In genomic region chr5:80165430-80165829, GRCh38 we compare ENCODE assay signal across 26 cellular contexts.
DNase-seq lines count a peak whose midpoint lies in the region; ATAC-seq, FAIRE-seq and TF ChIP-seq lines count a peak whose summit lies in the region.
"Had no signal": no experiment of that assay in that cellular context is flagged by ENCODE, and none has a peak within 500 bp of the region (broad histone marks: within the 10 kb centered on the region; RNA-seq: fewer than 3 reads in every experiment).

No MANE protein-coding gene starts in this region.

- intact Hi-C loops in activated CD4-positive, alpha-beta memory T cell treated with anti-CD3 and anti-CD28 coated beads for 36 hours (cut with micrococcal nuclease): no loop called here

- H3K27me3 Mint-ChIP-seq in activated CD4-positive, alpha-beta memory T cell treated with anti-CD3 and anti-CD28 coated beads for 36 hours: no peaks in the 10 kb centered on the region
- H3K27me3 Mint-ChIP-seq in activated CD4-positive, alpha-beta memory T cell treated with anti-CD3 and anti-CD28 coated beads, Interleukin-2, amount 10 ng/mL, durations not matched to agents 7 days and 5 days: no peaks in the 10 kb centered on the region
- H3K27me3 Mint-ChIP-seq in T-helper 17 cell: no peaks in the 10 kb centered on the region
- no peaks in the 10 kb centered on the region for H3K27me3 Mint-ChIP-seq in nephron (ENCODE audit: low read depth)
- no peaks in the 10 kb centered on the region for H3K27me3 Mint-ChIP-seq in HFFc6 (ENCODE audit: insufficient read depth)
- H3K27me3 Mint-ChIP-seq: activated naive CD8-positive, alpha-beta T cell treated with anti-CD3 and anti-CD28 coated beads, Interleukin-2, amount 10 ng/mL, durations not matched to agents 7 days and 5 days; natural killer cell treated with Interleukin-12 subunit alpha and Interleukin-12 subunit beta and Interleukin-15 and Interleukin-18, amount 100 ng/mL, for 72 hours had no signal

- H3K4me3 Mint-ChIP-seq in activated CD4-positive, alpha-beta memory T cell treated with anti-CD3 and anti-CD28 coated beads for 36 hours: no peak overlapping the region
- H3K4me3 Mint-ChIP-seq in activated CD4-positive, alpha-beta memory T cell treated with anti-CD3 and anti-CD28 coated beads, Interleukin-2, amount 10 ng/mL, durations not matched to agents 7 days and 5 days: no peak overlapping the region
- H3K4me3 Mint-ChIP-seq in T-helper 17 cell (no peak overlapping the region), nephron (peak overlapping the region in 1 of 3 experiments; percentile 9), HFFc6 (no peak overlapping the region)
- H3K4me3 Mint-ChIP-seq: activated naive CD8-positive, alpha-beta T cell treated with anti-CD3 and anti-CD28 coated beads, Interleukin-2, amount 10 ng/mL, durations not matched to agents 7 days and 5 days; activated T-cell treated with anti-CD3 and anti-CD28 coated beads, Interleukin-2, amount 50 U/mL, for 72 hours; natural killer cell treated with Interleukin-12 subunit alpha and Interleukin-12 subunit beta and Interleukin-15 and Interleukin-18, amount 100 ng/mL, for 72 hours had no signal

- peaks cover 73% of the 10 kb centered on the region for H3K36me3 Mint-ChIP-seq in activated CD4-positive, alpha-beta memory T cell treated with anti-CD3 and anti-CD28 coated beads for 36 hours
- peaks cover 91% of the 10 kb centered on the region for H3K36me3 Mint-ChIP-seq in activated CD4-positive, alpha-beta memory T cell treated with anti-CD3 and anti-CD28 coated beads, Interleukin-2, amount 10 ng/mL, durations not matched to agents 7 days and 5 days (ENCODE audit: low read depth)
- H3K36me3 Mint-ChIP-seq in T-helper 17 cell (ENCODE audit: low read depth): peaks cover 27% of the 10 kb centered on the region
- peaks cover 66% of the 10 kb centered on the region for H3K36me3 Mint-ChIP-seq in nephron (ENCODE audit: low read depth)
- H3K36me3 Mint-ChIP-seq in HFFc6 (ENCODE audit: low read depth): peaks cover 34% of the 10 kb centered on the region

- CTCF ChIA-PET in activated CD4-positive, alpha-beta memory T cell treated with anti-CD3 and anti-CD28 coated beads for 36 hours (lab: Charles Lee): interaction anchor here (0.6 to 1.1 kb wide), 4 partner anchors 13 to 107 kb away, joined by 3 to 6 read pairs (median 4); no protein-coding TSS in a partner anchor
- CTCF ChIA-PET in activated CD4-positive, alpha-beta memory T cell treated with anti-CD3 and anti-CD28 coated beads, Interleukin-2, amount 10 ng/mL, durations not matched to agents 7 days and 5 days (lab: Charles Lee): interaction anchor here (1.0 to 2.0 kb wide), 2 partner anchors 39 to 73 kb away, joined by 3 to 4 read pairs; no protein-coding TSS in a partner anchor

- H3K4me1 Mint-ChIP-seq in activated CD4-positive, alpha-beta memory T cell treated with anti-CD3 and anti-CD28 coated beads for 36 hours (ENCODE audit: low read depth): peaks cover 60% of the 10 kb centered on the region
- peaks cover 11% of the 10 kb centered on the region for H3K4me1 Mint-ChIP-seq in activated CD4-positive, alpha-beta memory T cell treated with anti-CD3 and anti-CD28 coated beads, Interleukin-2, amount 10 ng/mL, durations not matched to agents 7 days and 5 days
- H3K4me1 Mint-ChIP-seq in T-helper 17 cell (peaks cover 30% of the 10 kb centered on the region), nephron (peaks cover 46% of the 10 kb centered on the region), HFFc6 (ENCODE audit: low read depth) (no peaks in the 10 kb centered on the region)

- POLR2A ChIA-PET in activated CD4-positive, alpha-beta memory T cell treated with anti-CD3 and anti-CD28 coated beads for 36 hours (lab: Charles Lee): no interaction called here
- POLR2A ChIA-PET in activated CD4-positive, alpha-beta memory T cell treated with anti-CD3 and anti-CD28 coated beads, Interleukin-2, amount 10 ng/mL, durations not matched to agents 7 days and 5 days (lab: Charles Lee): interaction anchor here (0.5 to 1.6 kb wide), 2 partner anchors 16 to 105 kb away, joined by 3 to 4 read pairs; no protein-coding TSS in a partner anchor

- H3K9me3 Mint-ChIP-seq in activated CD4-positive, alpha-beta memory T cell treated with anti-CD3 and anti-CD28 coated beads for 36 hours: no peaks in the 10 kb centered on the region
- H3K9me3 Mint-ChIP-seq in activated CD4-positive, alpha-beta memory T cell treated with anti-CD3 and anti-CD28 coated beads, Interleukin-2, amount 10 ng/mL, durations not matched to agents 7 days and 5 days: no peaks in the 10 kb centered on the region
- H3K9me3 Mint-ChIP-seq in nephron (peaks cover 18% of the 10 kb centered on the region), HFFc6 (no peaks in the 10 kb centered on the region)
- H3K9me3 Mint-ChIP-seq: activated T-cell treated with anti-CD3 and anti-CD28 coated beads, Interleukin-2, amount 50 U/mL, for 72 hours; natural killer cell treated with Interleukin-12 subunit alpha and Interleukin-12 subunit beta and Interleukin-15 and Interleukin-18, amount 100 ng/mL, for 72 hours had no signal

- peak; percentile 13 for FAIRE-seq in frontal cortex (lab: Jason Lieb, UNC)
- FAIRE-seq: A549, H1, TTC549 had no signal

- H3K9me3 ChIP-seq in T-helper 17 cell (ENCODE audit: control insufficient read depth, low read length, poor library complexity, severe bottlenecking): no peaks in the 10 kb centered on the region
- H3K9me3 ChIP-seq: A549, ovary, SJSA1, transverse colon had no signal

- H3K27ac Mint-ChIP-seq in activated CD4-positive, alpha-beta memory T cell treated with anti-CD3 and anti-CD28 coated beads for 36 hours: peak overlapping the region; percentile 49
- H3K27ac Mint-ChIP-seq in activated CD4-positive, alpha-beta memory T cell treated with anti-CD3 and anti-CD28 coated beads, Interleukin-2, amount 10 ng/mL, durations not matched to agents 7 days and 5 days: no peak overlapping the region
- peak overlapping the region; percentile 83 for H3K27ac Mint-ChIP-seq in T-helper 17 cell
- H3K27ac Mint-ChIP-seq in nephron: peak overlapping the region; percentile 88 to 94 (median 90)
- H3K27ac Mint-ChIP-seq in HFFc6: no peak overlapping the region
- H3K27ac Mint-ChIP-seq: natural killer cell treated with Interleukin-12 subunit alpha and Interleukin-12 subunit beta and Interleukin-15 and Interleukin-18, amount 100 ng/mL, for 72 hours had no signal

- no peak for TF ChIP-seq CTCF in nephron (IDR thresholded peaks at IDR 0.05; ENCODE audit: unreplicated experiment in 3 of 3)
- TF ChIP-seq CTCF in HFFc6 (IDR thresholded peaks at IDR 0.05): no peak

- no peak for DNase-seq in activated CD4-positive, alpha-beta memory T cell treated with anti-CD3 and anti-CD28 coated beads for 36 hours
- no peak for DNase-seq in activated CD4-positive, alpha-beta memory T cell treated with anti-CD3 and anti-CD28 coated beads, Interleukin-2, amount 10 ng/mL, durations not matched to agents 7 days and 5 days
- DNase-seq in T-helper 17 cell (no peak), frontal cortex (ENCODE audit: low spot score in 2 of 2) (no peak), HFFc6 (no peak)
- DNase-seq: activated CD4-positive, CD25-positive, alpha-beta regulatory T cell treated with anti-CD3 and anti-CD28 coated beads, Interleukin-2, amount 50 U/mL, for 72 hours; activated naive CD8-positive, alpha-beta T cell treated with anti-CD3 and anti-CD28 coated beads, Interleukin-2, amount 10 ng/mL, durations not matched to agents 7 days and 5 days; activated T-cell treated with anti-CD3 and anti-CD28 coated beads, Interleukin-2, amount 50 U/mL, for 72 hours; AML-193; cerebellar nuclear complex; GDM1; hypothalamus; IMR-90; NCI-H1048; NCI-H1930; stimulated activated CD4-positive, alpha-beta T cell treated with anti-CD3 and anti-CD28 coated beads, Interleukin-2, amount 100 ng/mL, for 24 hours; transverse colon had no signal

- ATAC-seq in T-helper 17 cell: no peak
- ATAC-seq in HG03342 (IDR thresholded peaks at IDR 0.05; ENCODE audit: unreplicated experiment): no peak
- no peak for ATAC-seq in HG02885 (IDR thresholded peaks at IDR 0.05; ENCODE audit: poor library complexity, unreplicated experiment)
- ATAC-seq: A549; activated T-cell treated with anti-CD3 and anti-CD28 coated beads, Interleukin-2, amount 50 U/mL, for 72 hours; natural killer cell treated with Interleukin-12 subunit alpha and Interleukin-12 subunit beta and Interleukin-15 and Interleukin-18, amount 100 ng/mL, for 72 hours had no signal

Comparison
In these comparisons a context has a peak if more than half of its experiments do, and no peak if none do; other contexts are left out.
1. H3K27ac Mint-ChIP-seq: peak in activated CD4-positive, alpha-beta memory T cell treated with anti-CD3 and anti-CD28 coated beads for 36 hours (single experiment), T-helper 17 cell (single experiment) and nephron (3 of 3); none in activated CD4-positive, alpha-beta memory T cell treated with anti-CD3 and anti-CD28 coated beads, Interleukin-2, amount 10 ng/mL, durations not matched to agents 7 days and 5 days (single experiment) and HFFc6 (single experiment).